Comparison of ENCODE assay signal across 7 cellular contexts in genomic region chr1:155642559-155643180, GRCh38. TPM values are rescaled to one million over a fixed set of nuclear protein-coding genes. Genes with fewer than 3 reads are reported as not detected.
A peak's percentile ranks its signal among the peaks of the same experiment; 100 is the strongest.
DNase-seq lines count a peak whose midpoint lies in the region; ATAC-seq, FAIRE-seq and TF ChIP-seq lines count a peak whose summit lies in the region.
"Not testable (repeated sequence)": the region's sequence is repeated elsewhere in the genome, so short reads cannot be mapped to it uniquely, and the experiment has no call there.

No MANE protein-coding gene starts in this region.

- not testable (repeated sequence) for ATAC-seq in DND-41 (ENCODE audit: insufficient read depth, low read depth)

- H3K9ac ChIP-seq in DND-41 (ENCODE audit: low read depth, low read length): not testable (repeated sequence)

- H3K79me2 ChIP-seq in DND-41 (ENCODE audit: insufficient read depth, low read length): not testable (repeated sequence)

- WGBS in small intestine, 3 donors: 49 to 69% (median 57%) methylated on average over 11 of the region's 11 CpGs

- H3K4me2 ChIP-seq in DND-41 (ENCODE audit: insufficient read depth, low read length): not testable (repeated sequence)

- DNase-seq in Caki2 (ENCODE audit: low read depth): peak; percentile 56
- peak; percentile 35 for DNase-seq in DND-41
- peak; percentile 9 for DNase-seq in NCI-H69 (lab: John Stamatoyannopoulos, UW)
- DNase-seq in astrocyte of the hippocampus (ENCODE audit: low read depth, low spot score): peak; percentile 3
- peak; percentile 4 for DNase-seq in brain microvascular endothelial cell
- DNase-seq in kidney tubule cell (ENCODE audit: low spot score): peak; percentile 27
- peak; percentile 83 for DNase-seq in small intestine

- TF ChIP-seq CTCF in DND-41 (IDR thresholded peaks at IDR 0.05; ENCODE audit: borderline replicate concordance, extremely low read depth, low read length, poor library complexity, severe bottlenecking); brain microvascular endothelial cell (IDR thresholded peaks at IDR 0.05; ENCODE audit: low read depth, low read length, missing control alignments): not testable (repeated sequence)

- H3K27ac ChIP-seq in DND-41 (ENCODE audit: low read length); brain microvascular endothelial cell; small intestine (ENCODE audit: low read depth in 1 of 2, low read length in 1 of 2): not testable (repeated sequence)

- not testable (repeated sequence) for H4K20me1 ChIP-seq in DND-41 (ENCODE audit: insufficient read depth, low read length)

- not testable (repeated sequence) for H3K36me3 ChIP-seq in DND-41 (ENCODE audit: insufficient read depth, low read length); brain microvascular endothelial cell (replicated peaks); small intestine (ENCODE audit: control insufficient read depth in 2 of 2, insufficient read depth in 2 of 2, low read length in 2 of 2)

- H3K4me3 ChIP-seq in DND-41 (ENCODE audit: low read depth in 1 of 2, low read length in 2 of 2); brain microvascular endothelial cell (ENCODE audit: low read depth, low read length); small intestine (ENCODE audit: low read depth in 1 of 2, low read length in 2 of 2): not testable (repeated sequence)

- H2AFZ ChIP-seq in DND-41 (ENCODE audit: low read depth, low read length): not testable (repeated sequence)

- in situ Hi-C loops in Caki2 (cut with HindIII; ENCODE audit: low pct_unique_long_range_greater_than_20kb, low sequenced_read_pairs); brain microvascular endothelial cell (cut with HindIII; ENCODE audit: low pct_ligation_motif_present, low sequenced_read_pairs): not testable (repeated sequence)

- not testable (repeated sequence) for H3K27me3 ChIP-seq in DND-41 (ENCODE audit: insufficient read depth, low read length, poor library complexity); brain microvascular endothelial cell (replicated peaks); small intestine (ENCODE audit: control insufficient read depth in 2 of 2, insufficient read depth in 2 of 2, low read length in 2 of 2)

- FAIRE-seq in small intestine (lab: Jason Lieb, UNC): not testable (repeated sequence)

- H3K4me1 ChIP-seq in DND-41 (ENCODE audit: insufficient read depth, low read length); small intestine (ENCODE audit: control insufficient read depth in 2 of 2, insufficient read depth in 1 of 2, low read depth in 1 of 2, low read length in 1 of 2): not testable (repeated sequence)

- H3K9me3 ChIP-seq in DND-41 (ENCODE audit: insufficient read depth, low read length, severe bottlenecking): peaks cover 27% of the 10 kb centered on the region
- H3K9me3 ChIP-seq in small intestine (ENCODE audit: control insufficient read depth, low read depth): not testable (repeated sequence)

RNA-seq across cellular contexts. Expression of gene MSTO1, which starts 32.7 kb away (rescaled TPM):
- total RNA-seq in Caki2 (2014; rRNA removed; shearing (Covaris generic); ENCODE audit: low replicate concordance): 29.7 and 30.7 TPM in 2 replicates
- polyA plus RNA-seq in small intestine: 10 to 100 TPM; 13.4 to 25.2 (median 15.4) TPM

RNA-seq across cellular contexts. Expression of gene YY1AP1, which starts 45.9 kb away (rescaled TPM):
- total RNA-seq in Caki2 (2014; rRNA removed; shearing (Covaris generic); ENCODE audit: low replicate concordance): 22.3 and 49.3 TPM in 2 replicates
- polyA plus RNA-seq in small intestine: 10 to 100 TPM; 29.4 to 35.8 (median 34.6) TPM

RNA-seq across cellular contexts. Expression of gene DAP3, which starts 46.2 kb away (rescaled TPM):
- total RNA-seq in Caki2 (2014; rRNA removed; shearing (Covaris generic); ENCODE audit: low replicate concordance): 53.2 and 75.2 TPM in 2 replicates
- 10 to 100 TPM; 88.3 to 97.8 (median 94.6) TPM for polyA plus RNA-seq in small intestine

Comparison
In these comparisons a context has a peak if more than half of its experiments do, and no peak if none do; other contexts are left out.
1. DNase-seq: peak in every context shown above with its lines; median percentile 83 in small intestine; 56 in Caki2; 35 in DND-41; 27 in kidney tubule cell; 9 in NCI-H69; 4 in brain microvascular endothelial cell; 3 in astrocyte of the hippocampus.